ENCODE assay signal across 2 cellular contexts in the genomic region with DNA sequence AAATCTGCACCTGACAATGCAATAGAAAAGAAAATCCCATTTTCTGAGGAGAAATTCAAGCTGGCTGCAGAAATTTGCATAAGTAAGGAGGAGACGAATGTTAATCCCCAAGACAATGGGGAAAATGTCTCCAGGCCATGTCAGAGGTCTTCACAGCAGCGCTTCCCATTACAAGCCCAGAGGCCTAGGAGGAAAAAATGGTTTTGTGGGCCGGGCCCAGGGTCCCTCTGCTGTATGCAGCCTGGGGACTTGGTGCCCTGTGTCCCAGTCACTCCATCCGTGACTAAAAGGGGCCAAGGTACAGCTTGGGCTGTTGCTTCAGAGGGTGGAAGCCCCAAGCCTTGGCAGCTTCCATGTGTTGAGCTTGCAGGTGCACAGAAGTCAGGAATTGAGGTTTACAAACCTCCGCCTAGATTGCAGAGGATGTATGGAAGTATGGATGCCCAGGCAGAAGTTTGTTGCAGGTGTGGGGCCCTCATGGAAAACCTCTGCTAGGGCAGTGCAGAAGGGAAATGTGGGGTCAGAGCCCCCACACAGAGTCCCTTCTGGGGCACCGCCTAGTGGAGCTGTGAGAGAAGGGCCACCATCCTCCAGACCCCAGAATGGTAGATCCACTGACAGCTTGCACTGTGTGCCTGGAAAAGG.
TF ChIP-seq lines count a peak whose summit lies in the region.

No MANE protein-coding gene starts in this region.

TF ChIP-seq in A549, 52 proteins besides CTCF, POLR2A, EP300 and RAD21:
- TF ChIP-seq ZFP36 (IDR thresholded peaks at IDR 0.05; ENCODE audit: borderline replicate concordance, partially characterized antibody), result peak; percentile 63
TF ChIP-seq in A549: peak in this region for 1; not testable (repeated sequence) for 51.

TF ChIP-seq in HepG2, 621 proteins besides CTCF, POLR2A, EP300 and RAD21:
- TF ChIP-seq ZSCAN5A (CRISPR knock-in tag; IDR thresholded peaks at IDR 0.05; ENCODE audit: borderline replicate concordance), result 0 out of 2 replicates have a peak, but pooled peaks have one; percentile 39
